ENCODE assay signal across 7 cellular contexts in the genomic region with DNA sequence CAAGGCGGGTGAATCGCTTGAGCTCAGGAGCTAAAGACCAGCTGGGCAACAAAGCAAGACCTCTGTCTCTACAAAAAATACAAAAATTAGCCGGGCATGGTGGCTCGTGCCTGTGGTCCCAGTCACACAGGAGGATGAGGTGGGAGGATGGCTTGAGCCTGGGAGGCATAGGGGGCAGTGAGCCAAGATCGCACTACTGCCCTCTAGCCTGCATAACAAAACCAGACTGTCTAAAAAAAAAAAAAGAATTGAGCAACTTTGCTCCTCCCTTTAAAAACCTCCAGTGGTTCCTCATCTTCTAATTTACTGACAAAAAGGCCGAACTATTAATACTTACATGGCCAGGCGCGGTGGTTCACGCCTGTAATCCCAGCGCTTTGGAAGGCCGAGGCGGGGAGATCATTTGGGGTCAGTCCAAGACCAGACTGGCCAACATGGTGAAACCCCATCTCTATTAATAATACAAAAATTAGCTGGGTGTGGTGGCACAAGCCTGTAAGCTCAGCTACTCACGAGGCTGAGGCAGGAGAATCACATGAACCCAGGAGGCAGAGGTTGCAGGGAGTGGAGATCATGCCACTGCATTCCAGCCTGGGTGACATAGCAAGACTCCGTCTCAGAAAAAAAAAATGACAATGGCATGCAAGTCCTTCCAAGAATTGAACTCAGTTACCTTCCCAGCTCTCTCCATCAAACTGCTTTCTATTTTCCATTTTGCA. TPM values are rescaled to one million over a fixed set of nuclear protein-coding genes. Genes with fewer than 3 reads are reported as not detected.
DNase-seq lines count a peak whose midpoint lies in the region; TF ChIP-seq lines count a peak whose summit lies in the region.

No MANE protein-coding gene starts in this region.

- H3K9ac ChIP-seq in GM23248 = peak overlapping the region; percentile 49
- no peak overlapping the region for H3K9ac ChIP-seq in OCI-LY3 (ENCODE audit: low read length)

- DNase-seq in GM23248 = peak; percentile 88
- DNase-seq in dorsolateral prefrontal cortex = peak in 2 of 10 donors; percentile 48 to 55
- DNase-seq in mucosa of gallbladder (ENCODE audit: low spot score) = peak; percentile 81
- DNase-seq in NCI-H446 treated with DMSO at 0.1 percent for 48 hours (lab: John Stamatoyannopoulos, UW) = no peak
- no peak for DNase-seq in activated T-helper 1 cell treated with anti-CD3 and anti-CD28 coated beads, Interleukin-12 subunit alpha, Interleukin-12 subunit beta, Interleukin-2, Interleukin-4 antibody, amounts not matched to agents 30 ng/mL and 10 ng/mL and 1 ng/mL, durations not matched to agents 14 hours and 24 hours and 36 hours (ENCODE audit: low spot score)
- no peak for DNase-seq in DMS114 treated with DMSO at 0.1 percent for 48 hours (lab: John Stamatoyannopoulos, UW; ENCODE audit: unreplicated experiment)

- H3K27ac ChIP-seq in GM23248 (peak overlapping the region; percentile 77), OCI-LY3 (ENCODE audit: low read length) (no peak overlapping the region), dorsolateral prefrontal cortex (peak overlapping the region in 8 of 59 donors; percentile 10 to 67 (median 34))

- H2AFZ ChIP-seq in GM23248 = no peak overlapping the region
- H2AFZ ChIP-seq in OCI-LY3 (ENCODE audit: low read depth, low read length) = no peak overlapping the region

- H3K9me2 ChIP-seq in GM23248 (ENCODE audit: insufficient read depth) = no peaks in the 10 kb centered on the region

- H4K20me1 ChIP-seq in GM23248 (ENCODE audit: insufficient read depth) = peaks cover 40% of the 10 kb centered on the region
- peaks cover 63% of the 10 kb centered on the region for H4K20me1 ChIP-seq in OCI-LY3 (ENCODE audit: insufficient read depth, low read length)

- H3K36me3 Mint-ChIP-seq in activated T-helper 1 cell treated with anti-CD3 and anti-CD28 coated beads, Interleukin-12 subunit alpha, Interleukin-12 subunit beta, Interleukin-2, Interleukin-4 antibody, amounts not matched to agents 30 ng/mL and 10 ng/mL and 1 ng/mL, durations not matched to agents 14 hours and 24 hours and 36 hours (ENCODE audit: low read depth) = peaks cover 30% of the 10 kb centered on the region

- 39 to 41% methylated on average over 14 of the region's 14 CpGs for WGBS in GM23248 (ENCODE audit: low coverage in 1 of 2, low lambda C conversion rate in 2 of 2, missing lambda C conversion rate in 2 of 2), 2 experiments

- no peak overlapping the region for H3K27ac Mint-ChIP-seq in activated T-helper 1 cell treated with anti-CD3 and anti-CD28 coated beads, Interleukin-12 subunit alpha, Interleukin-12 subunit beta, Interleukin-2, Interleukin-4 antibody, amounts not matched to agents 30 ng/mL and 10 ng/mL and 1 ng/mL, durations not matched to agents 14 hours and 24 hours and 36 hours

- H3K4me2 ChIP-seq in GM23248 (ENCODE audit: unreplicated experiment) (peak overlapping the region; percentile 76), OCI-LY3 (ENCODE audit: low read length) (no peak overlapping the region)

- H3K4me3 ChIP-seq in GM23248 (peak overlapping the region; percentile 45), OCI-LY3 (ENCODE audit: low read length) (no peak overlapping the region), dorsolateral prefrontal cortex (peak overlapping the region in 2 of 59 donors; percentile 3 to 9)

- H3K27me3 Mint-ChIP-seq in activated T-helper 1 cell treated with anti-CD3 and anti-CD28 coated beads, Interleukin-12 subunit alpha, Interleukin-12 subunit beta, Interleukin-2, Interleukin-4 antibody, amounts not matched to agents 30 ng/mL and 10 ng/mL and 1 ng/mL, durations not matched to agents 14 hours and 24 hours and 36 hours (ENCODE audit: insufficient read depth) = no peaks in the 10 kb centered on the region

- H3K9me3 Mint-ChIP-seq in activated T-helper 1 cell treated with anti-CD3 and anti-CD28 coated beads, Interleukin-12 subunit alpha, Interleukin-12 subunit beta, Interleukin-2, Interleukin-4 antibody, amounts not matched to agents 30 ng/mL and 10 ng/mL and 1 ng/mL, durations not matched to agents 14 hours and 24 hours and 36 hours = peaks cover 3% of the 10 kb centered on the region

- H3K79me2 ChIP-seq in GM23248 (ENCODE audit: insufficient read depth) (peaks cover 100% of the 10 kb centered on the region), OCI-LY3 (ENCODE audit: low read length) (peaks cover 90% of the 10 kb centered on the region)

- H3K4me1 Mint-ChIP-seq in activated T-helper 1 cell treated with anti-CD3 and anti-CD28 coated beads, Interleukin-12 subunit alpha, Interleukin-12 subunit beta, Interleukin-2, Interleukin-4 antibody, amounts not matched to agents 30 ng/mL and 10 ng/mL and 1 ng/mL, durations not matched to agents 14 hours and 24 hours and 36 hours (ENCODE audit: low read depth) = peaks cover 52% of the 10 kb centered on the region

- in situ Hi-C loops in GM23248 (cut with MboI) = no loop called here

- H3F3A ChIP-seq in GM23248 (ENCODE audit: insufficient read depth) = peaks cover 37% of the 10 kb centered on the region

- TF ChIP-seq CTCF in OCI-LY3 (IDR thresholded peaks at IDR 0.05; ENCODE audit: low read depth, low read length) (peak; percentile 33), dorsolateral prefrontal cortex (IDR thresholded peaks at IDR 0.05 in 54 of 56, conservative IDR thresholded peaks at IDR 0.05 in 2 of 56; ENCODE audit: low read depth in 1 of 56, partially characterized antibody in 56 of 56) (peak in 36 of 56 donors; percentile 6 to 51 (median 34))

- H3K36me3 ChIP-seq in GM23248 (ENCODE audit: low read depth) (peaks cover 12% of the 10 kb centered on the region; the same call in 1 of the 2 replicates), OCI-LY3 (replicated peaks; ENCODE audit: low read depth, low read length) (peaks cover 17% of the 10 kb centered on the region)

- peaks cover 33% of the 10 kb centered on the region for H3K4me1 ChIP-seq in GM23248 (ENCODE audit: insufficient read depth)
- peaks cover 9% of the 10 kb centered on the region for H3K4me1 ChIP-seq in OCI-LY3 (ENCODE audit: low read length)

- no peaks in the 10 kb centered on the region for H3K9me3 ChIP-seq in GM23248 (ENCODE audit: low read depth)
- no peaks in the 10 kb centered on the region for H3K9me3 ChIP-seq in OCI-LY3 (ENCODE audit: insufficient read depth, low read length)

- intact Hi-C loops in dorsolateral prefrontal cortex (cut with DNase I) = loop anchor here in 1 of 2 donors (10.0 kb wide), 1 partner anchor 117 kb away; a partner anchor contains a TSS
- intact Hi-C loops in activated T-helper 1 cell treated with anti-CD3 and anti-CD28 coated beads, Interleukin-12 subunit alpha, Interleukin-12 subunit beta, Interleukin-2, Interleukin-4 antibody, amounts not matched to agents 30 ng/mL and 10 ng/mL and 1 ng/mL, durations not matched to agents 14 hours and 24 hours and 36 hours (cut with micrococcal nuclease) = no loop called here

- no peak overlapping the region for H3K4me3 Mint-ChIP-seq in activated T-helper 1 cell treated with anti-CD3 and anti-CD28 coated beads, Interleukin-12 subunit alpha, Interleukin-12 subunit beta, Interleukin-2, Interleukin-4 antibody, amounts not matched to agents 30 ng/mL and 10 ng/mL and 1 ng/mL, durations not matched to agents 14 hours and 24 hours and 36 hours

- no peaks in the 10 kb centered on the region for H3K27me3 ChIP-seq in GM23248 (replicated peaks; ENCODE audit: insufficient read depth)
- H3K27me3 ChIP-seq in OCI-LY3 (ENCODE audit: low read depth, low read length) = no peaks in the 10 kb centered on the region
- no peaks in the 10 kb centered on the region for H3K27me3 ChIP-seq in dorsolateral prefrontal cortex

RNA-seq across cellular contexts. Expression of a gene that starts 4.4 kb away (rescaled TPM):
- 70.2 and 76.8 TPM in 2 replicates for total RNA-seq in GM23248 (2014; rRNA removed; shearing (Covaris generic))
- polyA plus RNA-seq in GM23248 (2016; fragmentation: Nextera tagmentation; extraction: Ambion mirVana) = 40.8 and 41.4 TPM in 2 replicates
- total RNA-seq in dorsolateral prefrontal cortex (10 to 100 TPM; 22.6 to 41.8 (median 29.5) TPM), mucosa of gallbladder (39.0 TPM)
- total RNA-seq in activated T-helper 1 cell treated with anti-CD3 and anti-CD28 coated beads, Interleukin-12 subunit alpha, Interleukin-12 subunit beta, Interleukin-2, Interleukin-4 antibody, amounts not matched to agents 30 ng/mL and 10 ng/mL and 1 ng/mL, durations not matched to agents 14 hours and 24 hours and 36 hours = 23.6 and 26.0 TPM in 2 replicates

RNA-seq across cellular contexts. Expression of a gene that starts 41.3 kb away (rescaled TPM):
- total RNA-seq in GM23248 (2014; rRNA removed; shearing (Covaris generic)) = not detected in 2 replicates
- polyA plus RNA-seq in GM23248 (2016; fragmentation: Nextera tagmentation; extraction: Ambion mirVana) = not detected in 2 replicates
- total RNA-seq in dorsolateral prefrontal cortex = 1 to 10 TPM in 4 of 120 experiments, under 1 TPM in 12, not detected in 104; 0.22 to 1.4 (median 0.46) TPM
- total RNA-seq in mucosa of gallbladder = not detected
- not detected in 2 replicates for total RNA-seq in activated T-helper 1 cell treated with anti-CD3 and anti-CD28 coated beads, Interleukin-12 subunit alpha, Interleukin-12 subunit beta, Interleukin-2, Interleukin-4 antibody, amounts not matched to agents 30 ng/mL and 10 ng/mL and 1 ng/mL, durations not matched to agents 14 hours and 24 hours and 36 hours

Comparison
In these comparisons a context has a peak if more than half of its experiments do, and no peak if none do; other contexts are left out.
1. DNase-seq: peak in GM23248 (single experiment) and mucosa of gallbladder (single experiment); none in NCI-H446 treated with DMSO at 0.1 percent for 48 hours (single experiment), activated T-helper 1 cell treated with anti-CD3 and anti-CD28 coated beads, Interleukin-12 subunit alpha, Interleukin-12 subunit beta, Interleukin-2, Interleukin-4 antibody, amounts not matched to agents 30 ng/mL and 10 ng/mL and 1 ng/mL, durations not matched to agents 14 hours and 24 hours and 36 hours (single experiment) and DMS114 treated with DMSO at 0.1 percent for 48 hours (single experiment).